20 cellular contexts compared by ENCODE assay signal in genomic region chr18:7728297-7728696, GRCh38.
A peak's percentile ranks its signal among the peaks of the same experiment; 100 is the strongest.
DNase-seq lines count a peak whose midpoint lies in the region; ATAC-seq and TF ChIP-seq lines count a peak whose summit lies in the region.
"Had no signal": no experiment of that assay in that cellular context is flagged by ENCODE, and none has a peak within 500 bp of the region (broad histone marks: within the 10 kb centered on the region; RNA-seq: fewer than 3 reads in every experiment).

No MANE protein-coding gene starts in this region.

- no peaks in the 10 kb centered on the region for H4K20me1 ChIP-seq in HCT116 (ENCODE audit: insufficient read depth)

- peak in 1 of 4 donors; percentile 29 for ATAC-seq in heart left ventricle
- ATAC-seq in Right ventricle myocardium inferior: no peak
- ATAC-seq in HCT116: peak; percentile 74
- ATAC-seq in GM21529 (IDR thresholded peaks at IDR 0.05; ENCODE audit: unreplicated experiment): no peak
- ATAC-seq: Panc1 had no signal

- no peaks in the 10 kb centered on the region for H3K27me3 Mint-ChIP-seq in chondrocyte (ENCODE audit: low read depth)
- H3K27me3 Mint-ChIP-seq: CD4-positive, CD25-positive, alpha-beta regulatory T cell had no signal

- CTCF ChIA-PET in HCT116 (lab: Charles Lee): no interaction called here

- H3K36me3 Mint-ChIP-seq in chondrocyte (ENCODE audit: low read depth): no peaks in the 10 kb centered on the region
- H3K36me3 Mint-ChIP-seq: CD4-positive, CD25-positive, alpha-beta regulatory T cell had no signal

- no TSS peak for BruUV-seq in HCT116 (replicated peaks; lab: Mats Ljungman, UMichigan)

- DNase-seq in heart left ventricle (no peak), Right ventricle myocardium inferior (ENCODE audit: missing footprints) (no peak), HCT116 (ENCODE audit: low read depth, low spot score) (no peak), chondrocyte (ENCODE audit: low spot score) (no peak), mesenchymal stem cell (no peak), SK-N-DZ (ENCODE audit: low spot score) (no peak)
- no peak for DNase-seq in activated CD8-positive, alpha-beta memory T cell treated with anti-CD3 and anti-CD28 coated beads, Interleukin-2, amount 50 U/mL, for 4 hours
- DNase-seq: ACHN; Calu3; CD4-positive, CD25-positive, alpha-beta regulatory T cell; DMS79; GOT3; MV-4-11; NCI-H1694 treated with DMSO at 0.1 percent for 48 hours; NCI-H2171; NCI-H446 treated with DMSO at 0.1 percent for 48 hours; NCI-H774; SHP77 had no signal

- H3K18ac ChIP-seq in mesenchymal stem cell (ENCODE audit: low read depth in 1 of 2, low read length in 2 of 2): no peak overlapping the region

- 94 to 99% (median 97%) methylated on average over 4 of the region's 4 CpGs for WGBS in heart left ventricle, 4 donors
- 98% methylated on average over 4 of the region's 4 CpGs for WGBS in mesenchymal stem cell

- no peak overlapping the region; the same call in 1 of the 2 replicates for H3K4me2 ChIP-seq in HCT116 (ENCODE audit: low read length)
- no peak overlapping the region for H3K4me2 ChIP-seq in mesenchymal stem cell (ENCODE audit: low read length, poor library complexity, severe bottlenecking)

- no peak overlapping the region for H3K9ac ChIP-seq in HCT116 (ENCODE audit: low read length)
- peak overlapping the region; percentile 30 for H3K9ac ChIP-seq in mesenchymal stem cell (ENCODE audit: low read length)

- peak overlapping the region; percentile 45 for H4K91ac ChIP-seq in mesenchymal stem cell (ENCODE audit: low read length)

- no peaks in the 10 kb centered on the region for H3K79me2 ChIP-seq in HCT116 (ENCODE audit: insufficient read depth, low read length)

- intact Hi-C loops in heart left ventricle (cut with DNase I): loop anchor here in 1 of 10 donors (10.0 kb wide), 1 partner anchor 123 kb away; no protein-coding TSS in a partner anchor
- intact Hi-C loops in Right ventricle myocardium inferior (cut with DNase I): no loop called here
- intact Hi-C loops in HCT116 (cut with micrococcal nuclease): no loop called here

- POLR2A ChIA-PET in HCT116 (lab: Charles Lee): no interaction called here

- no peaks in the 10 kb centered on the region for H3K27me3 ChIP-seq in heart left ventricle
- peaks cover 8% of the 10 kb centered on the region for H3K27me3 ChIP-seq in HCT116 (ENCODE audit: insufficient read depth, low read length)
- H3K27me3 ChIP-seq in mesenchymal stem cell (ENCODE audit: control insufficient read depth in 1 of 2, insufficient read depth in 1 of 2, low read length in 2 of 2): no peaks in the 10 kb centered on the region

- H3K4me1 Mint-ChIP-seq in chondrocyte (ENCODE audit: low read depth): peaks cover 28% of the 10 kb centered on the region
- H3K4me1 Mint-ChIP-seq: CD4-positive, CD25-positive, alpha-beta regulatory T cell had no signal

- no peak overlapping the region for H3K4me3 Mint-ChIP-seq in chondrocyte (ENCODE audit: unreplicated experiment)
- H3K4me3 Mint-ChIP-seq: CD4-positive, CD25-positive, alpha-beta regulatory T cell had no signal

- TF ChIP-seq RAD21 in HCT116 (IDR thresholded peaks at IDR 0.05; ENCODE audit: low read depth): no peak

- no peak overlapping the region for H2BK5ac ChIP-seq in mesenchymal stem cell (ENCODE audit: low read depth, low read length, poor library complexity, severe bottlenecking)

- H4K8ac ChIP-seq in mesenchymal stem cell (ENCODE audit: low read length): no peak overlapping the region

- H3K9me2 ChIP-seq in HCT116 (ENCODE audit: insufficient read depth): no peaks in the 10 kb centered on the region

- H3K36me3 ChIP-seq in heart left ventricle: no peaks in the 10 kb centered on the region
- no peaks in the 10 kb centered on the region for H3K36me3 ChIP-seq in HCT116 (ENCODE audit: control insufficient read depth in 1 of 2, insufficient read depth in 2 of 2, low read length in 2 of 2)
- H3K36me3 ChIP-seq in mesenchymal stem cell (ENCODE audit: control insufficient read depth in 1 of 2, insufficient read depth in 2 of 2, low read depth in 1 of 2, low read length in 2 of 2): peaks cover 0 to 5% of the 10 kb centered on the region in 2 experiments

- TF ChIP-seq POLR2A in heart left ventricle (IDR thresholded peaks at IDR 0.05) (no peak), HCT116 (IDR thresholded peaks at IDR 0.05; ENCODE audit: borderline replicate concordance, extremely low read depth, insufficient read depth, insufficient read length) (no peak)

- no peak overlapping the region for H3K4ac ChIP-seq in mesenchymal stem cell (ENCODE audit: low read depth in 1 of 2, low read length in 2 of 2)

- peaks cover 0 to 10% (median 0%) of the 10 kb centered on the region in 12 donors for H3K9me3 ChIP-seq in heart left ventricle
- H3K9me3 ChIP-seq in HCT116 (ENCODE audit: control insufficient read depth in 1 of 2, insufficient read depth in 1 of 2, low read depth in 1 of 2, low read length in 2 of 2): no peaks in the 10 kb centered on the region
- H3K9me3 ChIP-seq in mesenchymal stem cell (ENCODE audit: control insufficient read depth, low read length): no peaks in the 10 kb centered on the region

- no peak overlapping the region for H3K23ac ChIP-seq in mesenchymal stem cell (ENCODE audit: low read length in 2 of 2)

- H3K27ac ChIP-seq in heart left ventricle (peak overlapping the region in 10 of 12 donors; percentile 3 to 57 (median 27)), HCT116 (ENCODE audit: low read depth, low read length) (no peak overlapping the region), mesenchymal stem cell (ENCODE audit: low read length, poor library complexity, severe bottlenecking) (peak overlapping the region; percentile 2)

- H3K27ac Mint-ChIP-seq in chondrocyte (ENCODE audit: unreplicated experiment): peak overlapping the region; percentile 25
- H3K27ac Mint-ChIP-seq: CD4-positive, CD25-positive, alpha-beta regulatory T cell had no signal

- RAD21 ChIA-PET in HCT116 (lab: Charles Lee; ENCODE audit: low non-redundant PET in 1 of 2, low total read pairs in 2 of 2, uncharacterized antibody in 2 of 2, unreplicated experiment in 2 of 2): no interaction called here

- TF ChIP-seq CTCF in heart left ventricle (IDR thresholded peaks at IDR 0.05) (no peak), HCT116 (IDR thresholded peaks at IDR 0.05 in 2 of 3, conservative IDR thresholded peaks at IDR 0.05 in 1 of 3; ENCODE audit: borderline replicate concordance in 1 of 3, insufficient read depth in 1 of 3, low read depth in 2 of 3, low read length in 2 of 3) (no peak), chondrocyte (IDR thresholded peaks at IDR 0.05) (no peak)

- H3K4me3 ChIP-seq in heart left ventricle: no peak overlapping the region
- H3K4me3 ChIP-seq in HCT116 (replicated peaks in 1 of 2; ENCODE audit: low read depth in 1 of 2, low read length in 2 of 2): no peak overlapping the region
- H3K4me3 ChIP-seq in mesenchymal stem cell (ENCODE audit: insufficient read depth in 1 of 2, low read depth in 1 of 2, low read length in 2 of 2): no peak overlapping the region

- no peak overlapping the region for H2AFZ ChIP-seq in HCT116 (ENCODE audit: low read depth, low read length, poor library complexity, severe bottlenecking)
- H2AFZ ChIP-seq in mesenchymal stem cell (ENCODE audit: low read depth, low read length): no peak overlapping the region

- peak overlapping the region in 1 of 2 experiments; percentile 83 for H3K14ac ChIP-seq in mesenchymal stem cell (ENCODE audit: low read length in 2 of 2)

- H3K79me1 ChIP-seq in mesenchymal stem cell (replicated peaks; ENCODE audit: low read length, poor library complexity, severe bottlenecking): peaks cover 22% of the 10 kb centered on the region

- peak overlapping the region in 1 of 2 experiments; percentile 45 for H2BK12ac ChIP-seq in mesenchymal stem cell (ENCODE audit: low read length in 2 of 2)

- H2AK5ac ChIP-seq in mesenchymal stem cell (ENCODE audit: low read length, severe bottlenecking): peak overlapping the region; percentile 86

- H2BK15ac ChIP-seq in mesenchymal stem cell (ENCODE audit: low read depth, poor library complexity, severe bottlenecking): no peak overlapping the region

- peaks cover 2% of the 10 kb centered on the region for H3K9me3 Mint-ChIP-seq in chondrocyte (ENCODE audit: low read depth)

- H2BK120ac ChIP-seq in mesenchymal stem cell (ENCODE audit: low read depth, low read length): no peak overlapping the region

- H3K4me1 ChIP-seq in heart left ventricle (peaks cover 0 to 45% (median 21%) of the 10 kb centered on the region in 12 donors), HCT116 (ENCODE audit: control insufficient read depth in 1 of 2, insufficient read depth in 2 of 2, low read length in 2 of 2) (peaks cover 5 to 6% of the 10 kb centered on the region in 2 experiments; a peak in 3 of 4 replicates), mesenchymal stem cell (ENCODE audit: control insufficient read depth, insufficient read depth, low read depth, low read length) (peaks cover 10% of the 10 kb centered on the region)

TF ChIP-seq in HCT116, 20 proteins besides CTCF, POLR2A, EP300 and RAD21 (continues in another document):
- TF ChIP-seq CEBPB (IDR thresholded peaks at IDR 0.05; ENCODE audit: low read depth) (no peak), YY1 (IDR thresholded peaks at IDR 0.05; ENCODE audit: extremely low read depth, insufficient replicate concordance, low read depth, low read length) (no peak), SIN3A (IDR thresholded peaks at IDR 0.05; ENCODE audit: low read depth) (no peak), SRF (IDR thresholded peaks at IDR 0.05; ENCODE audit: low read depth) (no peak), EZH2 (IDR thresholded peaks at IDR 0.05) (no peak), ZNF274 (IDR thresholded peaks at IDR 0.05; ENCODE audit: low read depth, low read length) (no peak)
